ENCODE assay signal across 8 cellular contexts in genomic region chr6:10837997-10838793, GRCh38. TPM values are rescaled to one million over a fixed set of nuclear protein-coding genes. Genes with fewer than 3 reads are reported as not detected.
A peak's percentile ranks its signal among the peaks of the same experiment; 100 is the strongest.
DNase-seq lines count a peak whose midpoint lies in the region; ATAC-seq and TF ChIP-seq lines count a peak whose summit lies in the region.

MAK (minus strand) TSS chr6:10838539; CDS start chr6:10830648, 7,891 bp downstream.

- peak within 1 kb of the TSS in 1 of 2 donors; percentile 52 for H3K27ac ChIP-seq in coronary artery

- TF ChIP-seq POLR2A in GM19193 (IDR thresholded peaks at IDR 0.05; ENCODE audit: extremely low read depth, insufficient read depth, insufficient read length) = peak; percentile 67

- ATAC-seq in HG03378 (IDR thresholded peaks at IDR 0.05; ENCODE audit: unreplicated experiment) (peak; percentile 62), left lobe of liver (peak; percentile 97)

- H3K4me3 ChIP-seq in coronary artery = peak within 1 kb of the TSS; percentile 81

- TF ChIP-seq CTCF in coronary artery (IDR thresholded peaks at IDR 0.05) = no peak

- DNase-seq in Ammon's horn (ENCODE audit: low spot score) (peak; percentile 86), NCI-H460 (ENCODE audit: extremely low read depth, low read depth) (peak; percentile 73), coronary artery (ENCODE audit: low spot score) (peak; percentile 85), left lobe of liver (ENCODE audit: low spot score) (peak; percentile 92)
- DNase-seq in activated CD4-positive, alpha-beta T cell treated with anti-CD3 and anti-CD28 coated beads for 4 hours = peak; percentile 82 to 85
- DNase-seq in stimulated activated CD4-positive, alpha-beta T cell treated with anti-CD3 and anti-CD28 coated beads, Interleukin-1b, Interleukin-23, amount 100 ng/mL, for 48 hours = peak; percentile 85

RNA-seq across cellular contexts. Expression of gene MAK, which starts in this region (rescaled TPM):
- total RNA-seq in NCI-H460 (2014; rRNA removed; shearing (Covaris generic)) = 1.0 and 1.6 TPM in 2 replicates
- polyA plus RNA-seq in NCI-H460 (2014; cell fraction: nucleus; rRNA removed) = 0.51 and 0.61 TPM in 2 replicates
- total RNA-seq in left lobe of liver = not detected

Comparison
In these comparisons a context has a peak if more than half of its experiments do, and no peak if none do; other contexts are left out.
1. Peak in DNase-seq and ATAC-seq in left lobe of liver; RNA of the gene not detected or under 1 TPM.